ENCODE assay signal across 18 cellular contexts in genomic region chr20:57672953-57673575, GRCh38. TPM values are rescaled to one million over a fixed set of nuclear protein-coding genes. Genes with fewer than 3 reads are reported as not detected.
"Had no signal": no experiment of that assay in that cellular context is flagged by ENCODE, and none has a peak within 500 bp of the region (broad histone marks: within the 10 kb centered on the region; RNA-seq: fewer than 3 reads in every experiment).

No MANE protein-coding gene starts in this region.

- H3K4me3 ChIP-seq: cardiac muscle cell, prostate gland had no signal

- FAIRE-seq: small intestine had no signal

- H3K4me3 Mint-ChIP-seq: activated CD8-positive, alpha-beta memory T cell treated with anti-CD3 and anti-CD28 coated beads, Interleukin-2, amount 10 ng/mL, durations not matched to agents 7 days and 5 days; activated naive CD4-positive, alpha-beta T cell treated with anti-CD3 and anti-CD28 coated beads, Interleukin-2, amount 10 ng/mL, durations not matched to agents 7 days and 5 days; natural killer cell treated with Interleukin-12 subunit alpha and Interleukin-12 subunit beta and Interleukin-15 and Interleukin-18, amount 100 ng/mL, for 72 hours; T-cell had no signal

- H3K27ac ChIP-seq: cardiac muscle cell, foreskin keratinocyte had no signal

- H3K27me3 ChIP-seq: cardiac muscle cell, foreskin keratinocyte had no signal

- H3K27ac Mint-ChIP-seq: activated CD8-positive, alpha-beta memory T cell treated with anti-CD3 and anti-CD28 coated beads, Interleukin-2, amount 10 ng/mL, durations not matched to agents 7 days and 5 days; activated naive CD4-positive, alpha-beta T cell treated with anti-CD3 and anti-CD28 coated beads, Interleukin-2, amount 10 ng/mL, durations not matched to agents 7 days and 5 days; activated T-helper 2 cell treated with anti-CD3 and anti-CD28 coated beads, Interferon-gamma antibody, Interleukin-2, Interleukin-4, amounts not matched to agents 10 μg/mL and 5 μg/mL and 100 μg/mL, durations not matched to agents 14 hours and 24 hours and 36 hours; natural killer cell treated with Interleukin-12 subunit alpha and Interleukin-12 subunit beta and Interleukin-15 and Interleukin-18, amount 100 ng/mL, for 72 hours; T-cell had no signal

- H3K36me3 ChIP-seq: cardiac muscle cell, prostate gland had no signal

- H3K9me3 Mint-ChIP-seq: activated naive CD4-positive, alpha-beta T cell treated with anti-CD3 and anti-CD28 coated beads, Interleukin-2, amount 10 ng/mL, durations not matched to agents 7 days and 5 days; activated T-helper 2 cell treated with anti-CD3 and anti-CD28 coated beads, Interferon-gamma antibody, Interleukin-2, Interleukin-4, amounts not matched to agents 10 μg/mL and 5 μg/mL and 100 μg/mL, durations not matched to agents 14 hours and 24 hours and 36 hours; natural killer cell treated with Interleukin-12 subunit alpha and Interleukin-12 subunit beta and Interleukin-15 and Interleukin-18, amount 100 ng/mL, for 72 hours; T-cell had no signal

- H3K9me3 ChIP-seq: prostate gland had no signal

- DNase-seq: activated CD4-positive, alpha-beta T cell treated with anti-CD3 and anti-CD28 coated beads, Interleukin-2, amount 50 U/mL, for 4 hours; activated CD4-positive, CD25-positive, alpha-beta regulatory T cell treated with anti-CD3 and anti-CD28 coated beads, Interleukin-2, amount 50 U/mL, for 72 hours; activated CD8-positive, alpha-beta memory T cell treated with anti-CD3 and anti-CD28 coated beads, Interleukin-2, amount 10 ng/mL, durations not matched to agents 7 days and 5 days; activated naive CD4-positive, alpha-beta T cell treated with anti-CD3 and anti-CD28 coated beads, Interleukin-2, amount 10 ng/mL, durations not matched to agents 7 days and 5 days; activated T-cell treated with anti-CD3 and anti-CD28 coated beads, Interleukin-2, amount 50 U/mL, for 1 hour; foreskin keratinocyte; mesenchymal stem cell; small intestine; stimulated activated CD4-positive, alpha-beta T cell treated with anti-CD3 and anti-CD28 coated beads, Interleukin-4, amount 100 ng/mL, for 24 hours; stimulated activated naive CD8-positive, alpha-beta T cell treated with anti-CD3 and anti-CD28 coated beads, Interleukin-15, Interleukin-2, amounts not matched to agents 100 U/mL and 50 U/mL, for 24 hours; T-cell; T-helper 9 cell had no signal

- H3K36me3 Mint-ChIP-seq: activated CD8-positive, alpha-beta memory T cell treated with anti-CD3 and anti-CD28 coated beads, Interleukin-2, amount 10 ng/mL, durations not matched to agents 7 days and 5 days; activated naive CD4-positive, alpha-beta T cell treated with anti-CD3 and anti-CD28 coated beads, Interleukin-2, amount 10 ng/mL, durations not matched to agents 7 days and 5 days; natural killer cell treated with Interleukin-12 subunit alpha and Interleukin-12 subunit beta and Interleukin-15 and Interleukin-18, amount 100 ng/mL, for 72 hours had no signal

- H3K4me1 Mint-ChIP-seq: activated CD8-positive, alpha-beta memory T cell treated with anti-CD3 and anti-CD28 coated beads, Interleukin-2, amount 10 ng/mL, durations not matched to agents 7 days and 5 days; activated naive CD4-positive, alpha-beta T cell treated with anti-CD3 and anti-CD28 coated beads, Interleukin-2, amount 10 ng/mL, durations not matched to agents 7 days and 5 days had no signal

RNA-seq across cellular contexts. Expression of gene ZBP1, which starts 52.8 kb away (rescaled TPM):
- total RNA-seq: cardiac muscle cell, foreskin keratinocyte, kidney epithelial cell, temporal lobe had no signal
